Comparison of ENCODE assay signal across 8 cellular contexts in the genomic region with DNA sequence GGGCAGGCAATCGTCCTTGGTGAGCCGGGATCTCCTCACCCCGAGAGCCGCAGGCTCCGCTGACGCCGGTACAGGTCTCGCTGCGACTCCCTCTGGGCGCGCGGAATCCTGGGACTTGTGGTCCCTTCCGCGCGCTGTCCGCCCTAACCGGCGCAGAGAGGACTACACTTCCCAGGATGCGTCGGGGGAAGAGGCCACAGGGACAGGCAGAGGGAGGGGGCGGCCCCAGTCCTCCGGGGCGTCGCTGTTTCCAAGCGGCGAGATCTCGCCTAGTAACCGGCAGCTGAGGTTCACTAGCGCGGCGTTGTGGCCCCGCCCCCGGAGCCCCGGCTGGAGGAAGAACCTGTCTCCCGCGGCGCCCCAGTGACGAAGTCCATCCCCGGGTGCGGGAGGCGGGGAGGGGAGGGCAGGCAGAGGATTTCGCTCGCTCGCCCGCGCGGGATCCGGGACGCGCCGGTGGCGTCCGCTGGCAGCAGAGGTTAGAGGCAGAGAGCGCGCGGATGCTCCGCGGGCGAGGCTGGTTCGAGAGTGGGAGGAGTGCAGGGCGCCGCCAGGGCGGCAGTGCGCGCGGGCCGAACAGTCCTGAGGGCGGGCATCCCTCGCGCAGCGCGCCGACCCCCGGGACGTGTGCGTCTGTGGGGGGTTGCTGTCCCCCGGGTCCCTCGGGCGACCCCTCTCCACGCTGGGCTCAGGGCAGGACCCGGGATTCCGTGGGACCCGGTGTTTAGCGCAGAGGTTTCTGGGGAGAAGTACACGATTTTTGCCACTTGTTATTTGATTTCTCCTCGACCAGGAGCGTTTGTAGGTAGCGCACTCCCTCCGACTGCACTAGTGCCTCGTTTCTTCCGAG. TPM values are rescaled to one million over a fixed set of nuclear protein-coding genes. Genes with fewer than 3 reads are reported as not detected.
DNase-seq lines count a peak whose midpoint lies in the region; ATAC-seq and TF ChIP-seq lines count a peak whose summit lies in the region.

EML6 (plus strand) TSS at position 363 of the 850 bp plus-strand sequence. CDS start 1,400 bp downstream, outside the sequence.

- H3K36me3 ChIP-seq in liver (ENCODE audit: control insufficient read depth in 4 of 4, insufficient read depth in 3 of 4, low read depth in 1 of 4, low read length in 3 of 4), result no peaks in the 10 kb centered on the region

- TF ChIP-seq RAD21 in liver (IDR thresholded peaks at IDR 0.05), result peak; percentile 42 to 47

- peak; percentile 99 for ATAC-seq in GM19395 (IDR thresholded peaks at IDR 0.05; ENCODE audit: unreplicated experiment)
- ATAC-seq in HG03565 (IDR thresholded peaks at IDR 0.05; ENCODE audit: unreplicated experiment), result peak; percentile 99

- DNase-seq in NCI-H748 treated with DMSO at 0.1 percent for 48 hours (lab: John Stamatoyannopoulos, UW), result peak; percentile 87
- peak; percentile 97 to 98 for DNase-seq in activated CD4-positive, alpha-beta T cell treated with anti-CD3 and anti-CD28 coated beads, Interleukin-2, amount 50 U/mL, for 48 hours
- DNase-seq in dermis microvascular lymphatic vessel endothelial cell (ENCODE audit: low read depth in 2 of 2), result peak; percentile 94 to 99
- peak; percentile 98 for DNase-seq in stimulated activated CD4-positive, alpha-beta T cell treated with anti-CD3 and anti-CD28 coated beads, Interleukin-4, amount 100 ng/mL, for 24 hours

- H3K4me1 ChIP-seq in liver (ENCODE audit: control insufficient read depth in 4 of 4, insufficient read depth in 4 of 4, low read length in 3 of 4), result peaks cover 6 to 16% (median 11%) of the 10 kb centered on the region in 4 donors

- no peaks in the 10 kb centered on the region for H3K9me3 ChIP-seq in liver (ENCODE audit: control insufficient read depth in 4 of 4, low read length in 3 of 4)

- TF ChIP-seq CTCF in C4-2B (conservative IDR thresholded peaks at IDR 0.05) (peak; percentile 23), liver (IDR thresholded peaks at IDR 0.05; ENCODE audit: low read depth, low read length, missing input control) (no peak)

- H3K27me3 ChIP-seq in liver (ENCODE audit: control insufficient read depth in 4 of 4, insufficient read depth in 4 of 4, low read length in 3 of 4), result no peaks in the 10 kb centered on the region

- H3K27ac ChIP-seq in C4-2B (peak within 1 kb of the TSS; percentile 32), liver (ENCODE audit: low read depth in 1 of 2, low read length in 2 of 2) (peak within 1 kb of the TSS; percentile 65 to 66)

- peak within 1 kb of the TSS; percentile 70 to 87 (median 83) for H3K4me3 ChIP-seq in liver (ENCODE audit: low read depth in 1 of 3, low read length in 3 of 3)

- H3K9ac ChIP-seq in liver (ENCODE audit: low read depth in 1 of 2, low read length in 2 of 2), result peak within 1 kb of the TSS; percentile 78 to 84

- under 1% methylated on average over 91 of the region's 91 CpGs for WGBS in liver

TF ChIP-seq in liver, 16 proteins besides CTCF, POLR2A, EP300 and RAD21:
- TF ChIP-seq HNF4A (conservative IDR thresholded peaks at IDR 0.05), result peak; percentile 68 to 86
- TF ChIP-seq, protein P1, sequence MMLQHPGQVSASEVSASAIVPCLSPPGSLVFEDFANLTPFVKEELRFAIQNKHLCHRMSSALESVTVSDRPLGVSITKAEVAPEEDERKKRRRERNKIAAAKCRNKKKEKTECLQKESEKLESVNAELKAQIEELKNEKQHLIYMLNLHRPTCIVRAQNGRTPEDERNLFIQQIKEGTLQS (IDR thresholded peaks at IDR 0.05), result no peak
- peak in 1 of 2 donors; percentile 10 for TF ChIP-seq JUND (IDR thresholded peaks at IDR 0.05)
- peak; percentile 38 to 50 for TF ChIP-seq RXRA (IDR thresholded peaks at IDR 0.05)
- peak; percentile 65 to 84 for TF ChIP-seq EGR1 (IDR thresholded peaks at IDR 0.05; ENCODE audit: low read depth in 2 of 2)
- TF ChIP-seq TAF1 (conservative IDR thresholded peaks at IDR 0.05), result no peak
- TF ChIP-seq MAX (IDR thresholded peaks at IDR 0.05), result peak; percentile 82
- TF ChIP-seq YY1 (IDR thresholded peaks at IDR 0.05), result peak; percentile 87
- TF ChIP-seq FOXA1 (IDR thresholded peaks at IDR 0.05), result no peak
- peak; percentile 17 for TF ChIP-seq HNF4G (IDR thresholded peaks at IDR 0.05)
- peak; percentile 41 for TF ChIP-seq FOXA2 (IDR thresholded peaks at IDR 0.05)
- TF ChIP-seq, protein P2, sequence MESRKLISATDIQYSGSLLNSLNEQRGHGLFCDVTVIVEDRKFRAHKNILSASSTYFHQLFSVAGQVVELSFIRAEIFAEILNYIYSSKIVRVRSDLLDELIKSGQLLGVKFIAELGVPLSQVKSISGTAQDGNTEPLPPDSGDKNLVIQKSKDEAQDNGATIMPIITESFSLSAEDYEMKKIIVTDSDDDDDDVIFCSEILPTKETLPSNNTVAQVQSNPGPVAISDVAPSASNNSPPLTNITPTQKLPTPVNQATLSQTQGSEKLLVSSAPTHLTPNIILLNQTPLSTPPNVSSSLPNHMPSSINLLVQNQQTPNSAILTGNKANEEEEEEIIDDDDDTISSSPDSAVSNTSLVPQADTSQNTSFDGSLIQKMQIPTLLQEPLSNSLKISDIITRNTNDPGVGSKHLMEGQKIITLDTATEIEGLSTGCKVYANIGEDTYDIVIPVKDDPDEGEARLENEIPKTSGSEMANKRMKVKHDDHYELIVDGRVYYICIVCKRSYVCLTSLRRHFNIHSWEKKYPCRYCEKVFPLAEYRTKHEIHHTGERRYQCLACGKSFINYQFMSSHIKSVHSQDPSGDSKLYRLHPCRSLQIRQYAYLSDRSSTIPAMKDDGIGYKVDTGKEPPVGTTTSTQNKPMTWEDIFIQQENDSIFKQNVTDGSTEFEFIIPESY (IDR thresholded peaks at IDR 0.05), result peak; percentile 95
- no peak for TF ChIP-seq NR2F2 (IDR thresholded peaks at IDR 0.05)
- TF ChIP-seq GABPA (IDR thresholded peaks at IDR 0.05 in 1 of 2, conservative IDR thresholded peaks at IDR 0.05 in 1 of 2), result peak in 1 of 2 donors; percentile 69
- TF ChIP-seq SP1 (IDR thresholded peaks at IDR 0.05), result peak; percentile 87
- TF ChIP-seq, protein P3, sequence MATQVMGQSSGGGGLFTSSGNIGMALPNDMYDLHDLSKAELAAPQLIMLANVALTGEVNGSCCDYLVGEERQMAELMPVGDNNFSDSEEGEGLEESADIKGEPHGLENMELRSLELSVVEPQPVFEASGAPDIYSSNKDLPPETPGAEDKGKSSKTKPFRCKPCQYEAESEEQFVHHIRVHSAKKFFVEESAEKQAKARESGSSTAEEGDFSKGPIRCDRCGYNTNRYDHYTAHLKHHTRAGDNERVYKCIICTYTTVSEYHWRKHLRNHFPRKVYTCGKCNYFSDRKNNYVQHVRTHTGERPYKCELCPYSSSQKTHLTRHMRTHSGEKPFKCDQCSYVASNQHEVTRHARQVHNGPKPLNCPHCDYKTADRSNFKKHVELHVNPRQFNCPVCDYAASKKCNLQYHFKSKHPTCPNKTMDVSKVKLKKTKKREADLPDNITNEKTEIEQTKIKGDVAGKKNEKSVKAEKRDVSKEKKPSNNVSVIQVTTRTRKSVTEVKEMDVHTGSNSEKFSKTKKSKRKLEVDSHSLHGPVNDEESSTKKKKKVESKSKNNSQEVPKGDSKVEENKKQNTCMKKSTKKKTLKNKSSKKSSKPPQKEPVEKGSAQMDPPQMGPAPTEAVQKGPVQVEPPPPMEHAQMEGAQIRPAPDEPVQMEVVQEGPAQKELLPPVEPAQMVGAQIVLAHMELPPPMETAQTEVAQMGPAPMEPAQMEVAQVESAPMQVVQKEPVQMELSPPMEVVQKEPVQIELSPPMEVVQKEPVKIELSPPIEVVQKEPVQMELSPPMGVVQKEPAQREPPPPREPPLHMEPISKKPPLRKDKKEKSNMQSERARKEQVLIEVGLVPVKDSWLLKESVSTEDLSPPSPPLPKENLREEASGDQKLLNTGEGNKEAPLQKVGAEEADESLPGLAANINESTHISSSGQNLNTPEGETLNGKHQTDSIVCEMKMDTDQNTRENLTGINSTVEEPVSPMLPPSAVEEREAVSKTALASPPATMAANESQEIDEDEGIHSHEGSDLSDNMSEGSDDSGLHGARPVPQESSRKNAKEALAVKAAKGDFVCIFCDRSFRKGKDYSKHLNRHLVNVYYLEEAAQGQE (IDR thresholded peaks at IDR 0.05), result peak; percentile 63
TF ChIP-seq in liver: peak in this region for 12.

RNA-seq across cellular contexts. Expression of gene EML6, which starts in this region (rescaled TPM):
- 0.63 and 0.77 TPM in 2 replicates for total RNA-seq in dermis microvascular lymphatic vessel endothelial cell
- total RNA-seq in liver, result 1 to 10 TPM; 1.7 to 3.0 TPM
- polyA plus RNA-seq in liver, result 1 to 10 TPM in 1 of 2 donors, under 1 TPM in 1; 0.33 to 1.2 TPM

Comparison
In these comparisons a context has a peak if more than half of its experiments do, and no peak if none do; other contexts are left out.
1. Peak in every context shown above with its lines: DNase-seq, ATAC-seq, H3K4me3 ChIP-seq and H3K27ac ChIP-seq.
2. Peak in DNase-seq in dermis microvascular lymphatic vessel endothelial cell; RNA of the gene not detected or under 1 TPM.